ENCODE assay signal across 8 cellular contexts in the genomic region with DNA sequence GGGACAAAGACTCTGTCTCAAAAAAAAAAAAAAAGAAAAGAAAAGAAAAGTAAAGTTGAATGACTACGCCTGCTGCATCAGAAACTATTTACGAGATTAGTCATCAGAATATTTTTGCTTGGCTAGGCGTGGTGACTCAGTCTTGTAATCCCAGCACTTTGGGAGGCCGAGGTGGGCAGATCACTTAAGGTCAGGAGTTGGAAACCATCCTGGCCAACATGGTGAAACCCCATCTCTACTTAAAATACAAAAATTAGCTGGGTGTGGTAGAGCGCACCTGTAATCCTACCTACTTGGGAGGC.
DNase-seq lines count a peak whose midpoint lies in the region; ATAC-seq, FAIRE-seq and TF ChIP-seq lines count a peak whose summit lies in the region.
"Not testable (repeated sequence)": the region's sequence is repeated elsewhere in the genome, so short reads cannot be mapped to it uniquely, and the experiment has no call there.

No MANE protein-coding gene starts in this region.

- ATAC-seq in GM19395 (IDR thresholded peaks at IDR 0.05; ENCODE audit: unreplicated experiment) (peak; percentile 63), HG02623 (IDR thresholded peaks at IDR 0.05; ENCODE audit: unreplicated experiment) (peak; percentile 76), HG03439 (IDR thresholded peaks at IDR 0.05; ENCODE audit: unreplicated experiment) (peak; percentile 95), Panc1 (peak; percentile 86)

- BruUV-seq in Panc1 (replicated peaks; lab: Mats Ljungman, UMichigan), result not testable (repeated sequence)

- FAIRE-seq in urothelium cell line (lab: Jason Lieb, UNC), result not testable (repeated sequence)

- H3K36me3 ChIP-seq in Panc1 (ENCODE audit: control insufficient read depth, insufficient read depth, low read length); kidney epithelial cell (ENCODE audit: control insufficient read depth, insufficient read depth, low read length): not testable (repeated sequence)

- DNase-seq in GM04503 (ENCODE audit: low read depth) (peak; percentile 72), Panc1 (ENCODE audit: low read depth, low spot score) (peak; percentile 65), cardiac fibroblast (ENCODE audit: low read depth in 2 of 2) (peak; percentile 77 to 94), kidney epithelial cell (ENCODE audit: low read depth) (peak; percentile 56), urothelium cell line (ENCODE audit: low spot score) (peak; percentile 33)

- in situ Hi-C loops in Panc1 (cut with HindIII; ENCODE audit: low pct_unique_long_range_greater_than_20kb, low sequenced_read_pairs), result not testable (repeated sequence)

- peaks cover 27% of the 10 kb centered on the region for H3K4me1 ChIP-seq in Panc1 (ENCODE audit: control insufficient read depth, insufficient read depth, low read length)

- intact Hi-C loops in Panc1 (cut with micrococcal nuclease; ENCODE audit: unreplicated experiment), result not testable (repeated sequence)

- not testable (repeated sequence) for H3K4me3 ChIP-seq in Panc1 (ENCODE audit: low read depth in 2 of 2, low read length in 2 of 2); cardiac fibroblast (replicated peaks in 1 of 2; ENCODE audit: low read depth in 2 of 2, low read length in 2 of 2); kidney epithelial cell (ENCODE audit: low read depth, low read length)

- not testable (repeated sequence) for TF ChIP-seq CTCF in Panc1 (IDR thresholded peaks at IDR 0.05); cardiac fibroblast (IDR thresholded peaks at IDR 0.05; ENCODE audit: low read depth, low read length); kidney epithelial cell (IDR thresholded peaks at IDR 0.05; ENCODE audit: insufficient read depth, low read length, poor library complexity, severe bottlenecking)

- not testable (repeated sequence) for H3K27me3 ChIP-seq in Panc1 (ENCODE audit: control insufficient read depth, insufficient read depth, low read length); kidney epithelial cell (ENCODE audit: control insufficient read depth, insufficient read depth, low read length)

- POLR2A ChIA-PET in Panc1 (lab: Charles Lee), result interaction anchor here (1.5 kb wide), 1 partner anchor 64 kb away, joined by 3 read pairs; no protein-coding TSS in a partner anchor

- H3K27ac ChIP-seq in Panc1 (ENCODE audit: low read length), result peak overlapping the region; percentile 97

- CTCF ChIA-PET in Panc1 (lab: Charles Lee), result not testable (repeated sequence)

- H3K9me3 ChIP-seq in Panc1 (ENCODE audit: control insufficient read depth, insufficient read depth, low read depth, low read length), result not testable (repeated sequence)

Comparison
In these comparisons a context has a peak if more than half of its experiments do, and no peak if none do; other contexts are left out.
1. DNase-seq: peak in every context shown above with its lines; median percentile 86 in cardiac fibroblast; 72 in GM04503; 65 in Panc1; 56 in kidney epithelial cell; 33 in urothelium cell line.